In genomic region chr20:40688129-40689099, GRCh38 we compare ENCODE assay signal across 1 cellular context.
TF ChIP-seq lines count a peak whose summit lies in the region.

No MANE protein-coding gene starts in this region.

TF ChIP-seq in IMR-90, 13 proteins besides CTCF, POLR2A, EP300 and RAD21 (continued from another document):
- TF ChIP-seq RFX5 (IDR thresholded peaks at IDR 0.05; ENCODE audit: low read depth, low read length): no peak
